Comparison of ENCODE assay signal across 16 cellular contexts in the genomic region with DNA sequence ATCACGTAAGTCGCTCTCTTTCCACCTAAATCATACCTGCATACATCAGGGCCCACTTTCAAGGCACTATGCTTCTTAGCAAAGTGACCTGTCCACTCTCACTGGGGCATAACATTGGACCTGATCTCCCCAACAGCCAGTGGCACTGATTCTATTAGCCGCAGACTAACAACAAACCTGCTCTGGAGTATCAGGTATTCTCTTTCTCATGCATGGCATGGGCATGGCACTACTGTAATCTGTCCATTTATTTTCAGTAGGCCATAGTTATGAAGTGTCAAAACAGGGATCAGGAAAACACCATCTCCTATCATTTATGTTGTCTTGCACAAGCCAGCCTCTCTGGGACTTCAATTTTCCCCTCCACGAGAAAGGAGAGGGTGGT. TPM values are rescaled to one million over a fixed set of nuclear protein-coding genes. Genes with fewer than 3 reads are reported as not detected.
"Had no signal": no experiment of that assay in that cellular context is flagged by ENCODE, and none has a peak within 500 bp of the region (broad histone marks: within the 10 kb centered on the region; RNA-seq: fewer than 3 reads in every experiment).

No MANE protein-coding gene starts in this region.

- H3K27me3 ChIP-seq: gastrocnemius medialis had no signal

- H3K4me3 ChIP-seq: lung had no signal

- H3K36me3 ChIP-seq: gastrocnemius medialis, spleen, stomach, thoracic aorta, transverse colon had no signal

- H3K27ac ChIP-seq: coronary artery, stomach, thoracic aorta, transverse colon had no signal

- H3K9me3 ChIP-seq: gastrocnemius medialis, spleen, stomach, thoracic aorta, transverse colon had no signal

RNA-seq across cellular contexts. Expression of a gene that starts 8.5 kb away (rescaled TPM):
- total RNA-seq: chondrocyte; fibroblast of villous mesenchyme; gastrocnemius medialis; kidney epithelial cell; left colon; lung; naive thymus-derived CD4-positive, alpha-beta T cell; osteocyte; progenitor cell of endocrine pancreas; spleen; stomach; thoracic aorta; transverse colon; urinary bladder had no signal
- polyA plus RNA-seq: esophagus; lung; naive thymus-derived CD4-positive, alpha-beta T cell; spleen; stomach; urinary bladder had no signal

RNA-seq across cellular contexts. Expression of a gene that starts 16.5 kb away (rescaled TPM):
- total RNA-seq: chondrocyte; fibroblast of villous mesenchyme; gastrocnemius medialis; kidney epithelial cell; left colon; naive thymus-derived CD4-positive, alpha-beta T cell; osteocyte; progenitor cell of endocrine pancreas; stomach; thoracic aorta; transverse colon had no signal
- polyA plus RNA-seq: naive thymus-derived CD4-positive, alpha-beta T cell; stomach had no signal

RNA-seq across cellular contexts. Expression of a gene that starts 50.6 kb away (rescaled TPM):
- total RNA-seq: naive thymus-derived CD4-positive, alpha-beta T cell had no signal
- polyA plus RNA-seq: naive thymus-derived CD4-positive, alpha-beta T cell had no signal

RNA-seq across cellular contexts. Expression of a gene that starts 54.3 kb away (rescaled TPM):
- total RNA-seq: chondrocyte had no signal
- polyA plus RNA-seq: naive thymus-derived CD4-positive, alpha-beta T cell had no signal
